ENCODE assay signal across 10 cellular contexts in genomic region chr15:56052389-56053045, GRCh38. TPM values are rescaled to one million over a fixed set of nuclear protein-coding genes. Genes with fewer than 3 reads are reported as not detected.
DNase-seq lines count a peak whose midpoint lies in the region; ATAC-seq and TF ChIP-seq lines count a peak whose summit lies in the region.
"Had no signal": no experiment of that assay in that cellular context is flagged by ENCODE, and none has a peak within 500 bp of the region (broad histone marks: within the 10 kb centered on the region; RNA-seq: fewer than 3 reads in every experiment).

No MANE protein-coding gene starts in this region.

- H3K4me3 Mint-ChIP-seq in GM23338, result no peak overlapping the region
- H3K4me3 Mint-ChIP-seq: activated T-cell treated with anti-CD3 and anti-CD28 coated beads, Interleukin-2, amount 50 U/mL, for 4 hours had no signal

- H3K9me3 ChIP-seq in stomach, result no peaks in the 10 kb centered on the region

- no peak for TF ChIP-seq EP300 in stomach (IDR thresholded peaks at IDR 0.05)

- H3K36me3 Mint-ChIP-seq in GM23338 (ENCODE audit: low read depth), result no peaks in the 10 kb centered on the region

- no peak for TF ChIP-seq POLR2A in stomach (IDR thresholded peaks at IDR 0.05)

- H3K4me1 ChIP-seq in GM23338 (ENCODE audit: insufficient read depth), result no peaks in the 10 kb centered on the region
- H3K4me1 ChIP-seq in stomach, result no peaks in the 10 kb centered on the region
- H3K4me1 ChIP-seq: BLaER1 treated with 17β-estradiol and CSF1 and Interleukin-3, amounts not matched to agents 10 nM and 100 nM had no signal

- H3K4me1 Mint-ChIP-seq in GM23338, result no peaks in the 10 kb centered on the region; the same call in 2 of the 3 replicates

- peak; percentile 61 to 69 for TF ChIP-seq CTCF in GM23338 (conservative IDR thresholded peaks at IDR 0.05; ENCODE audit: low read depth in 2 of 2)
- peak; percentile 75 for TF ChIP-seq CTCF in astrocyte of the spinal cord (IDR thresholded peaks at IDR 0.05; ENCODE audit: low read depth, low read length)
- peak in 5 of 7 experiments; percentile 44 to 71 (median 56) for TF ChIP-seq CTCF in stomach (IDR thresholded peaks at IDR 0.05)

- 2 to 21% (median 8%) methylated on average over 2 of the region's 2 CpGs for WGBS in stomach, 5 donors

- H3K79me2 ChIP-seq in GM23338 (replicated peaks; ENCODE audit: insufficient read depth), result no peaks in the 10 kb centered on the region

- intact Hi-C loops in stomach (cut with DNase I; ENCODE audit: low total_unique reads), result no loop called here

- H3K27ac ChIP-seq in GM23338 (ENCODE audit: low read depth), result no peak overlapping the region
- no peak overlapping the region for H3K27ac ChIP-seq in stomach
- H3K27ac ChIP-seq: BLaER1 treated with 17β-estradiol and CSF1 and Interleukin-3, amounts not matched to agents 10 nM and 100 nM had no signal

- H3K27me3 Mint-ChIP-seq in GM23338 (ENCODE audit: insufficient read depth, low read depth, poor library complexity), result peaks cover 6% of the 10 kb centered on the region

- H3K4me3 ChIP-seq in GM23338, result no peak overlapping the region
- H3K4me3 ChIP-seq in astrocyte of the spinal cord (ENCODE audit: low read depth, low read length), result no peak overlapping the region
- H3K4me3 ChIP-seq in stomach, result no peak overlapping the region
- H3K4me3 ChIP-seq: BLaER1 treated with 17β-estradiol and CSF1 and Interleukin-3, amounts not matched to agents 10 nM and 100 nM had no signal

- no peaks in the 10 kb centered on the region for H3K36me3 ChIP-seq in GM23338 (ENCODE audit: insufficient read depth)
- no peaks in the 10 kb centered on the region for H3K36me3 ChIP-seq in stomach
- H3K36me3 ChIP-seq: BLaER1 treated with 17β-estradiol and CSF1 and Interleukin-3, amounts not matched to agents 10 nM and 100 nM had no signal

- H3K4me2 ChIP-seq in GM23338, result no peak overlapping the region
- H3K4me2 ChIP-seq: BLaER1 treated with 17β-estradiol and CSF1 and Interleukin-3, amounts not matched to agents 10 nM and 100 nM had no signal

- no peaks in the 10 kb centered on the region for H3K27me3 ChIP-seq in GM23338 (ENCODE audit: insufficient read depth)
- H3K27me3 ChIP-seq in stomach, result no peaks in the 10 kb centered on the region
- H3K27me3 ChIP-seq: BLaER1 treated with 17β-estradiol and CSF1 and Interleukin-3, amounts not matched to agents 10 nM and 100 nM had no signal

- DNase-seq in DMS79 treated with DMSO at 0.1 percent for 48 hours (lab: John Stamatoyannopoulos, UW) (peak; percentile 2), DMS79 (lab: John Stamatoyannopoulos, UW) (no peak), GM23338 (ENCODE audit: low spot score) (peak; percentile 76), NCI-H2227 (lab: John Stamatoyannopoulos, UW; ENCODE audit: unreplicated experiment) (peak; percentile 34), astrocyte of the spinal cord (ENCODE audit: low read depth, low spot score) (peak; percentile 63), inferior parietal cortex (ENCODE audit: extremely low spot score) (peak; percentile 65), stomach (no peak)
- DNase-seq: activated T-cell treated with anti-CD3 and anti-CD28 coated beads, Interleukin-2, amount 50 U/mL, for 4 hours had no signal

- H3K9me2 ChIP-seq in GM23338 (ENCODE audit: insufficient read depth), result no peaks in the 10 kb centered on the region

- in situ Hi-C loops in astrocyte of the spinal cord (cut with HindIII; ENCODE audit: low sequenced_read_pairs), result no loop called here

- no peaks in the 10 kb centered on the region for H4K20me1 ChIP-seq in GM23338 (replicated peaks; ENCODE audit: insufficient read depth)
- H4K20me1 ChIP-seq: BLaER1 treated with 17β-estradiol and CSF1 and Interleukin-3, amounts not matched to agents 10 nM and 100 nM had no signal

- H3F3A ChIP-seq in GM23338 (replicated peaks; ENCODE audit: low read depth), result no peaks in the 10 kb centered on the region

- H3K9me3 Mint-ChIP-seq in GM23338, result no peaks in the 10 kb centered on the region
- H3K9me3 Mint-ChIP-seq: activated T-cell treated with anti-CD3 and anti-CD28 coated beads, Interleukin-2, amount 50 U/mL, for 4 hours had no signal

- no peak overlapping the region for H3K27ac Mint-ChIP-seq in GM23338

- ATAC-seq in GM23338, result peak; percentile 74
- no peak for ATAC-seq in HG02973 (IDR thresholded peaks at IDR 0.05; ENCODE audit: unreplicated experiment)

- H2AFZ ChIP-seq in GM23338, result no peak overlapping the region

TF ChIP-seq in GM23338, 12 proteins besides CTCF, POLR2A, EP300 and RAD21 (continues in another document):
- TF ChIP-seq ZNF114 (CRISPR knock-in tag; IDR thresholded peaks at IDR 0.05) (no peak), NANOG (IDR thresholded peaks at IDR 0.05; ENCODE audit: borderline replicate concordance) (no peak), ZNF462 (CRISPR knock-in tag; IDR thresholded peaks at IDR 0.05) (no peak), EZH2 (IDR thresholded peaks at IDR 0.05; ENCODE audit: low read depth, unreplicated experiment) (no peak), ZNF331 (CRISPR knock-in tag; IDR thresholded peaks at IDR 0.05; ENCODE audit: low read depth) (no peak), STAT1 (IDR thresholded peaks at IDR 0.05; ENCODE audit: unreplicated experiment) (no peak)
- TF ChIP-seq, protein P1, sequence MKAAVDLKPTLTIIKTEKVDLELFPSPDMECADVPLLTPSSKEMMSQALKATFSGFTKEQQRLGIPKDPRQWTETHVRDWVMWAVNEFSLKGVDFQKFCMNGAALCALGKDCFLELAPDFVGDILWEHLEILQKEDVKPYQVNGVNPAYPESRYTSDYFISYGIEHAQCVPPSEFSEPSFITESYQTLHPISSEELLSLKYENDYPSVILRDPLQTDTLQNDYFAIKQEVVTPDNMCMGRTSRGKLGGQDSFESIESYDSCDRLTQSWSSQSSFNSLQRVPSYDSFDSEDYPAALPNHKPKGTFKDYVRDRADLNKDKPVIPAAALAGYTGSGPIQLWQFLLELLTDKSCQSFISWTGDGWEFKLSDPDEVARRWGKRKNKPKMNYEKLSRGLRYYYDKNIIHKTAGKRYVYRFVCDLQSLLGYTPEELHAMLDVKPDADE (IDR thresholded peaks at IDR 0.05), result no peak

RNA-seq across cellular contexts. Expression of gene NEDD4, which starts 59.1 kb away (rescaled TPM):
- total RNA-seq in GM23338 (2014; rRNA removed; shearing (Covaris generic)), result 6.6 and 7.2 TPM in 2 replicates
- 2.1 and 2.5 TPM in 2 replicates for polyA plus RNA-seq in GM23338 (2016; fragmentation: Nextera tagmentation; extraction: Ambion mirVana)
- 10 to 100 TPM in 4 of 5 donors, 1 to 10 TPM in 1; 2.9 to 40.8 (median 29.2) TPM for total RNA-seq in stomach
- polyA plus RNA-seq in stomach, result 1 to 10 TPM; 2.9 to 4.9 (median 3.2) TPM

Comparison
In these comparisons a context has a peak if more than half of its experiments do, and no peak if none do; other contexts are left out.
1. DNase-seq: peak in DMS79 treated with DMSO at 0.1 percent for 48 hours (single experiment), GM23338 (single experiment), NCI-H2227 (single experiment), astrocyte of the spinal cord (single experiment) and inferior parietal cortex (single experiment); none in DMS79 (single experiment) and stomach (single experiment).
2. Peak in every context shown above with its lines, with median percentiles within 50 percentile points of each other: CTCF ChIP-seq.